In the genomic region with DNA sequence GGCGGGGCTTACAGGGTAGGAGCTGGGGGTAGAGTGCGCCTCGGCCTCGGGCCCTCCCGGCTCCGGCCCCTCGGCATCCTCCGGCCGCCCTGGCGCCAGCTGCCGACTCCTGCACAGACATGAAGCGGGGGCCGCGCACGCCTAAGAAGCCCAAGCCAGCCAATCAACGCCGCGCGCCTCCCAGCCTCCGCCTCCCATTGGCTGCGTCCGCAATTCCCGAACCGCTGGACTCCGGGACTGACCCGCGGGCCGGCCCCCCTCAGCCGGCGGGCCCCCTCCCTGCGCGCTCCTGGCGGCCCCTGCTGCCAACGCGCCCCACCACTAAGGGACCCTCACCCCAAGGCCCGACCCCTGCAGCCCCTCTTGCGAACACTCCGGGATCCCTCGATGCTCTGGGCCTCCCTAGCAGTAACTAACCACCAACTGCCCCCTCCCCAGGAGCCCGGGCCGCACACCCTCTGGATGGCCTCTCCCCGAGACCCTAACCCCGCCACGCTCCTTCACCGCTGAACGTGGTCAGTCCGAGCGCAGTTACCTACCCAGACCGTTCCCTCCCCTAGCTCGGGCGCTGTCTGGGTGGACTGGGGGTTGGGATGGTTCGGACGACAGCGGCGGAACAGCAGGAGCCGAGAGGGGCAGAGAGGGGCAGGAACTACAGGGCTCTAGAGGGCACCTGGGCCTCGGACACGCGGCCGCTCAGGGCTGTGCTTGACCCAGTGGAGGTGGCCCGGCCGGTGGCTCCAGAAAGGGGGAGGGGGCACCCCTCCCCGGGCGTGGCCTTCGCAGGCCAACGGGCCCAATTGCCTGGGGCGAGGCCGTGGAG, we compare ENCODE assay signal across 1 cellular context.
TF ChIP-seq lines count a peak whose summit lies in the region.

No MANE protein-coding gene starts in this region.

TF ChIP-seq in K562, 482 proteins besides CTCF, POLR2A, EP300 and RAD21 (continued from another document and continues in another):
- TF ChIP-seq, protein P1, sequence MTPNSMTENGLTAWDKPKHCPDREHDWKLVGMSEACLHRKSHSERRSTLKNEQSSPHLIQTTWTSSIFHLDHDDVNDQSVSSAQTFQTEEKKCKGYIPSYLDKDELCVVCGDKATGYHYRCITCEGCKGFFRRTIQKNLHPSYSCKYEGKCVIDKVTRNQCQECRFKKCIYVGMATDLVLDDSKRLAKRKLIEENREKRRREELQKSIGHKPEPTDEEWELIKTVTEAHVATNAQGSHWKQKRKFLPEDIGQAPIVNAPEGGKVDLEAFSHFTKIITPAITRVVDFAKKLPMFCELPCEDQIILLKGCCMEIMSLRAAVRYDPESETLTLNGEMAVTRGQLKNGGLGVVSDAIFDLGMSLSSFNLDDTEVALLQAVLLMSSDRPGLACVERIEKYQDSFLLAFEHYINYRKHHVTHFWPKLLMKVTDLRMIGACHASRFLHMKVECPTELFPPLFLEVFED (CRISPR knock-in tag; conservative IDR thresholded peaks at IDR 0.05): no peak; the same call in 1 of the 2 replicates
- TF ChIP-seq SPI1 (IDR thresholded peaks at IDR 0.05; ENCODE audit: borderline replicate concordance, low read depth, low read length) (no peak), ZSCAN29 (IDR thresholded peaks at IDR 0.05) (no peak), ZFPM2 (CRISPR knock-in tag; IDR thresholded peaks at IDR 0.05) (no peak), OTX1 (CRISPR knock-in tag; IDR thresholded peaks at IDR 0.05) (no peak), ZNF274 (IDR thresholded peaks at IDR 0.05; ENCODE audit: borderline replicate concordance, low read depth, low read length) (no peak), FOXJ3 (CRISPR knock-in tag; IDR thresholded peaks at IDR 0.05) (no peak), ZNF551 (CRISPR knock-in tag; IDR thresholded peaks at IDR 0.05) (no peak), NFE2L1 (tag; IDR thresholded peaks at IDR 0.05; ENCODE audit: borderline replicate concordance, low read depth) (no peak), TAF9B (IDR thresholded peaks at IDR 0.05; ENCODE audit: partially characterized antibody) (peak; percentile 25), FOXK2 (conservative IDR thresholded peaks at IDR 0.05 in 1 of 2, IDR thresholded peaks at IDR 0.05 in 1 of 2; ENCODE audit: low read depth in 2 of 2) (no peak), CCNT2 (IDR thresholded peaks at IDR 0.05; ENCODE audit: borderline replicate concordance, extremely low read depth, insufficient read length, low read depth, low read length) (peak; percentile 8), ZNF778 (CRISPR knock-in tag; IDR thresholded peaks at IDR 0.05) (no peak), SNRNP70 (optimal IDR thresholded peaks at IDR 0.05; ENCODE audit: low read depth, low read length) (no peak), PURB (CRISPR knock-in tag; IDR thresholded peaks at IDR 0.05; ENCODE audit: low read depth) (no peak), NR2C1 (IDR thresholded peaks at IDR 0.05) (no peak), NR2C1 (tag; IDR thresholded peaks at IDR 0.05) (no peak), BRD9 (IDR thresholded peaks at IDR 0.05; ENCODE audit: low read depth, partially characterized antibody) (peak; percentile 45), TSC22D4 (tag; IDR thresholded peaks at IDR 0.05) (no peak), RFX5 (IDR thresholded peaks at IDR 0.05; ENCODE audit: low read depth, low read length) (no peak), FOXA3 (CRISPR knock-in tag; conservative IDR thresholded peaks at IDR 0.05 in 1 of 2, IDR thresholded peaks at IDR 0.05 in 1 of 2) (no peak), CCAR2 (IDR thresholded peaks at IDR 0.05; ENCODE audit: low read depth, low read length) (no peak), ZNF174 (CRISPR knock-in tag; IDR thresholded peaks at IDR 0.05) (no peak), CHD4 (IDR thresholded peaks at IDR 0.05; ENCODE audit: insufficient read depth, insufficient replicate concordance, low read depth, low read length, poor library complexity, severe bottlenecking) (no peak), ILK (tag; IDR thresholded peaks at IDR 0.05; ENCODE audit: borderline replicate concordance, low read depth) (no peak), NFIC (IDR thresholded peaks at IDR 0.05) (peak; percentile 19; the same call in 1 of the 2 replicates), NCOA2 (IDR thresholded peaks at IDR 0.05; ENCODE audit: partially characterized antibody in 2 of 2) (no peak), KLF1 (tag; IDR thresholded peaks at IDR 0.05) (0 out of 2 replicates have a peak, but pooled peaks have one; percentile 15), SREBF1 (IDR thresholded peaks at IDR 0.05; ENCODE audit: borderline replicate concordance, low read depth, low read length) (no peak), ZKSCAN3 (CRISPR knock-in tag; IDR thresholded peaks at IDR 0.05) (no peak), TAL1 (IDR thresholded peaks at IDR 0.05) (no peak), MCM2 (IDR thresholded peaks at IDR 0.05; ENCODE audit: low read depth) (no peak), KLF10 (CRISPR knock-in tag; IDR thresholded peaks at IDR 0.05) (no peak), CBFA2T2 (conservative IDR thresholded peaks at IDR 0.05) (no peak), ATF1 (CRISPR knock-in tag; IDR thresholded peaks at IDR 0.05) (no peak), ATF1 (tag; IDR thresholded peaks at IDR 0.05) (peak; percentile 16; the same call in 1 of the 2 replicates), HDAC1 (IDR thresholded peaks at IDR 0.05) (peak in 1 of 2 experiments; percentile 27; a peak in 2 of 4 replicates), MXI1 (IDR thresholded peaks at IDR 0.05; ENCODE audit: low read depth, low read length) (no peak), TAF15 (IDR thresholded peaks at IDR 0.05; ENCODE audit: low read depth, low read length) (no peak), MTA3 (IDR thresholded peaks at IDR 0.05; ENCODE audit: borderline replicate concordance) (peak; percentile 76)
- TF ChIP-seq, protein P2, sequence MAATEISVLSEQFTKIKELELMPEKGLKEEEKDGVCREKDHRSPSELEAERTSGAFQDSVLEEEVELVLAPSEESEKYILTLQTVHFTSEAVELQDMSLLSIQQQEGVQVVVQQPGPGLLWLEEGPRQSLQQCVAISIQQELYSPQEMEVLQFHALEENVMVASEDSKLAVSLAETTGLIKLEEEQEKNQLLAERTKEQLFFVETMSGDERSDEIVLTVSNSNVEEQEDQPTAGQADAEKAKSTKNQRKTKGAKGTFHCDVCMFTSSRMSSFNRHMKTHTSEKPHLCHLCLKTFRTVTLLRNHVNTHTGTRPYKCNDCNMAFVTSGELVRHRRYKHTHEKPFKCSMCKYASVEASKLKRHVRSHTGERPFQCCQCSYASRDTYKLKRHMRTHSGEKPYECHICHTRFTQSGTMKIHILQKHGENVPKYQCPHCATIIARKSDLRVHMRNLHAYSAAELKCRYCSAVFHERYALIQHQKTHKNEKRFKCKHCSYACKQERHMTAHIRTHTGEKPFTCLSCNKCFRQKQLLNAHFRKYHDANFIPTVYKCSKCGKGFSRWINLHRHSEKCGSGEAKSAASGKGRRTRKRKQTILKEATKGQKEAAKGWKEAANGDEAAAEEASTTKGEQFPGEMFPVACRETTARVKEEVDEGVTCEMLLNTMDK (IDR thresholded peaks at IDR 0.05; ENCODE audit: borderline replicate concordance, insufficient read depth, low read depth, low read length, poor library complexity, severe bottlenecking): no peak
- TF ChIP-seq, protein P3, sequence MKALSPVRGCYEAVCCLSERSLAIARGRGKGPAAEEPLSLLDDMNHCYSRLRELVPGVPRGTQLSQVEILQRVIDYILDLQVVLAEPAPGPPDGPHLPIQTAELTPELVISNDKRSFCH (CRISPR knock-in tag; IDR thresholded peaks at IDR 0.05): no peak
- TF ChIP-seq, protein P3 (tag; IDR thresholded peaks at IDR 0.05): no peak
- TF ChIP-seq, protein P4, sequence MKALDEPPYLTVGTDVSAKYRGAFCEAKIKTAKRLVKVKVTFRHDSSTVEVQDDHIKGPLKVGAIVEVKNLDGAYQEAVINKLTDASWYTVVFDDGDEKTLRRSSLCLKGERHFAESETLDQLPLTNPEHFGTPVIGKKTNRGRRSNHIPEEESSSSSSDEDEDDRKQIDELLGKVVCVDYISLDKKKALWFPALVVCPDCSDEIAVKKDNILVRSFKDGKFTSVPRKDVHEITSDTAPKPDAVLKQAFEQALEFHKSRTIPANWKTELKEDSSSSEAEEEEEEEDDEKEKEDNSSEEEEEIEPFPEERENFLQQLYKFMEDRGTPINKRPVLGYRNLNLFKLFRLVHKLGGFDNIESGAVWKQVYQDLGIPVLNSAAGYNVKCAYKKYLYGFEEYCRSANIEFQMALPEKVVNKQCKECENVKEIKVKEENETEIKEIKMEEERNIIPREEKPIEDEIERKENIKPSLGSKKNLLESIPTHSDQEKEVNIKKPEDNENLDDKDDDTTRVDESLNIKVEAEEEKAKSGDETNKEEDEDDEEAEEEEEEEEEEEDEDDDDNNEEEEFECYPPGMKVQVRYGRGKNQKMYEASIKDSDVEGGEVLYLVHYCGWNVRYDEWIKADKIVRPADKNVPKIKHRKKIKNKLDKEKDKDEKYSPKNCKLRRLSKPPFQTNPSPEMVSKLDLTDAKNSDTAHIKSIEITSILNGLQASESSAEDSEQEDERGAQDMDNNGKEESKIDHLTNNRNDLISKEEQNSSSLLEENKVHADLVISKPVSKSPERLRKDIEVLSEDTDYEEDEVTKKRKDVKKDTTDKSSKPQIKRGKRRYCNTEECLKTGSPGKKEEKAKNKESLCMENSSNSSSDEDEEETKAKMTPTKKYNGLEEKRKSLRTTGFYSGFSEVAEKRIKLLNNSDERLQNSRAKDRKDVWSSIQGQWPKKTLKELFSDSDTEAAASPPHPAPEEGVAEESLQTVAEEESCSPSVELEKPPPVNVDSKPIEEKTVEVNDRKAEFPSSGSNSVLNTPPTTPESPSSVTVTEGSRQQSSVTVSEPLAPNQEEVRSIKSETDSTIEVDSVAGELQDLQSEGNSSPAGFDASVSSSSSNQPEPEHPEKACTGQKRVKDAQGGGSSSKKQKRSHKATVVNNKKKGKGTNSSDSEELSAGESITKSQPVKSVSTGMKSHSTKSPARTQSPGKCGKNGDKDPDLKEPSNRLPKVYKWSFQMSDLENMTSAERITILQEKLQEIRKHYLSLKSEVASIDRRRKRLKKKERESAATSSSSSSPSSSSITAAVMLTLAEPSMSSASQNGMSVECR (CRISPR knock-in tag; IDR thresholded peaks at IDR 0.05): no peak; the same call in 1 of the 2 replicates
- TF ChIP-seq, protein P5, sequence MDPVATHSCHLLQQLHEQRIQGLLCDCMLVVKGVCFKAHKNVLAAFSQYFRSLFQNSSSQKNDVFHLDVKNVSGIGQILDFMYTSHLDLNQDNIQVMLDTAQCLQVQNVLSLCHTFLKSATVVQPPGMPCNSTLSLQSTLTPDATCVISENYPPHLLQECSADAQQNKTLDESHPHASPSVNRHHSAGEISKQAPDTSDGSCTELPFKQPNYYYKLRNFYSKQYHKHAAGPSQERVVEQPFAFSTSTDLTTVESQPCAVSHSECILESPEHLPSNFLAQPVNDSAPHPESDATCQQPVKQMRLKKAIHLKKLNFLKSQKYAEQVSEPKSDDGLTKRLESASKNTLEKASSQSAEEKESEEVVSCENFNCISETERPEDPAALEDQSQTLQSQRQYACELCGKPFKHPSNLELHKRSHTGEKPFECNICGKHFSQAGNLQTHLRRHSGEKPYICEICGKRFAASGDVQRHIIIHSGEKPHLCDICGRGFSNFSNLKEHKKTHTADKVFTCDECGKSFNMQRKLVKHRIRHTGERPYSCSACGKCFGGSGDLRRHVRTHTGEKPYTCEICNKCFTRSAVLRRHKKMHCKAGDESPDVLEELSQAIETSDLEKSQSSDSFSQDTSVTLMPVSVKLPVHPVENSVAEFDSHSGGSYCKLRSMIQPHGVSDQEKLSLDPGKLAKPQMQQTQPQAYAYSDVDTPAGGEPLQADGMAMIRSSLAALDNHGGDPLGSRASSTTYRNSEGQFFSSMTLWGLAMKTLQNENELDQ (CRISPR knock-in tag; IDR thresholded peaks at IDR 0.05; ENCODE audit: borderline replicate concordance): no peak
